8 cellular contexts compared by ENCODE assay signal in genomic region chr7:127792528-127793342, GRCh38.
DNase-seq lines count a peak whose midpoint lies in the region; ATAC-seq, FAIRE-seq and TF ChIP-seq lines count a peak whose summit lies in the region.

No MANE protein-coding gene starts in this region.

- H3K27ac ChIP-seq in small intestine (ENCODE audit: low read depth in 1 of 2, low read length in 1 of 2) = no peak overlapping the region

- H3K27ac Mint-ChIP-seq in endothelial cell (ENCODE audit: unreplicated experiment) = peak overlapping the region; percentile 4

- no peaks in the 10 kb centered on the region for H3K9me3 Mint-ChIP-seq in endothelial cell (ENCODE audit: unreplicated experiment)

- H3K4me3 ChIP-seq in HFF-Myc (replicated peaks; ENCODE audit: low read depth, low read length) (no peak overlapping the region), small intestine (ENCODE audit: low read depth in 1 of 2, low read length in 2 of 2) (no peak overlapping the region)

- peaks cover 73% of the 10 kb centered on the region for H3K4me1 Mint-ChIP-seq in endothelial cell (ENCODE audit: unreplicated experiment)

- peaks cover 7% of the 10 kb centered on the region for H3K36me3 Mint-ChIP-seq in endothelial cell (ENCODE audit: low read depth, unreplicated experiment)

- H3K36me3 ChIP-seq in small intestine (ENCODE audit: control insufficient read depth in 2 of 2, insufficient read depth in 2 of 2, low read length in 2 of 2) = no peaks in the 10 kb centered on the region

- 94 to 98% (median 96%) methylated on average over 5 of the region's 5 CpGs for WGBS in small intestine, 3 donors

- ATAC-seq in GM18870 (IDR thresholded peaks at IDR 0.05; ENCODE audit: unreplicated experiment) (no peak), GM21825 (IDR thresholded peaks at IDR 0.05; ENCODE audit: unreplicated experiment) (no peak)

- TF ChIP-seq CTCF in HFF-Myc (IDR thresholded peaks at IDR 0.05; ENCODE audit: low read depth, low read length, missing control alignments) = peak; percentile 73
- TF ChIP-seq CTCF in endothelial cell (IDR thresholded peaks at IDR 0.05; ENCODE audit: unreplicated experiment) = peak; percentile 59

- H3K9me3 ChIP-seq in small intestine (ENCODE audit: control insufficient read depth, low read depth) = no peaks in the 10 kb centered on the region

- no peak for FAIRE-seq in small intestine (lab: Jason Lieb, UNC)

- H3K27me3 Mint-ChIP-seq in endothelial cell (ENCODE audit: unreplicated experiment) = peaks cover 4% of the 10 kb centered on the region

- H3K4me3 Mint-ChIP-seq in endothelial cell (ENCODE audit: unreplicated experiment) = no peak overlapping the region

- H3K27me3 ChIP-seq in small intestine (ENCODE audit: control insufficient read depth in 2 of 2, insufficient read depth in 2 of 2, low read length in 2 of 2) = no peaks in the 10 kb centered on the region

- peaks cover 0 to 3% of the 10 kb centered on the region in 2 donors for H3K4me1 ChIP-seq in small intestine (ENCODE audit: control insufficient read depth in 2 of 2, insufficient read depth in 1 of 2, low read depth in 1 of 2, low read length in 1 of 2)

- DNase-seq in COLO668 (lab: John Stamatoyannopoulos, UW; ENCODE audit: unreplicated experiment) = peak; percentile 34
- DNase-seq in HFF-Myc (ENCODE audit: extremely low read depth, low read depth) = no peak
- peak; percentile 38 for DNase-seq in SKM-1 (lab: John Stamatoyannopoulos, UW; ENCODE audit: unreplicated experiment)
- DNase-seq in endothelial cell (ENCODE audit: low spot score) = peak; percentile 50
- peak; percentile 52 for DNase-seq in small intestine
- DNase-seq in amniotic stem cell (lab: John Stamatoyannopoulos, UW) = no peak

Comparison
In these comparisons a context has a peak if more than half of its experiments do, and no peak if none do; other contexts are left out.
1. DNase-seq: peak in COLO668 (single experiment), SKM-1 (single experiment), endothelial cell (single experiment) and small intestine (single experiment); none in HFF-Myc (single experiment) and amniotic stem cell (single experiment).